39 cellular contexts compared by ENCODE assay signal in genomic region chr6:162211777-162212176, GRCh38.
"Had no signal": no experiment of that assay in that cellular context is flagged by ENCODE, and none has a peak within 500 bp of the region (broad histone marks: within the 10 kb centered on the region; RNA-seq: fewer than 3 reads in every experiment).

No MANE protein-coding gene starts in this region.

- H3K36me3 ChIP-seq: adrenal gland, ascending aorta, brain microvascular endothelial cell, breast epithelium, cardiac muscle cell had no signal

- H3K27ac ChIP-seq: adrenal gland, ascending aorta, body of pancreas, brain microvascular endothelial cell, breast epithelium, cardiac muscle cell had no signal

- H3K4me1 Mint-ChIP-seq: activated naive CD4-positive, alpha-beta T cell treated with anti-CD3 and anti-CD28 coated beads, Interleukin-2, amount 10 ng/mL, durations not matched to agents 7 days and 5 days; activated naive CD4-positive, alpha-beta T cell treated with anti-CD3 and anti-CD28 coated beads, Interleukin-2, amount 50 U/mL, for 24 hours; activated naive CD8-positive, alpha-beta T cell treated with anti-CD3 and anti-CD28 coated beads for 36 hours; activated naive CD8-positive, alpha-beta T cell treated with anti-CD3 and anti-CD28 coated beads, Interleukin-2, amount 10 ng/mL, durations not matched to agents 7 days and 5 days; activated naive CD8-positive, alpha-beta T cell treated with anti-CD3 and anti-CD28 coated beads, Interleukin-2, amount 50 U/mL, for 24 hours; activated T-helper 17 cell treated with anti-CD3 and anti-CD28 coated beads, Interleukin-2, amount 50 U/mL, for 72 hours; brain; central memory CD8-positive, alpha-beta T cell had no signal

- H3K9me3 Mint-ChIP-seq: activated naive CD4-positive, alpha-beta T cell treated with anti-CD3 and anti-CD28 coated beads, Interleukin-2, amount 50 U/mL, for 24 hours; activated naive CD4-positive, alpha-beta T cell treated with anti-CD3 and anti-CD28 coated beads, Interleukin-2, amount 50 U/mL, for 72 hours; activated T-cell treated with anti-CD3 and anti-CD28 coated beads, Interleukin-2, amount 50 U/mL, for 4 hours; activated T-helper 17 cell treated with anti-CD3 and anti-CD28 coated beads, Interleukin-2, amount 50 U/mL, for 72 hours had no signal

- H3K4me3 ChIP-seq: adrenal gland, ascending aorta, body of pancreas, breast epithelium, cardiac muscle cell had no signal

- H3K27me3 Mint-ChIP-seq: activated naive CD4-positive, alpha-beta T cell treated with anti-CD3 and anti-CD28 coated beads, Interleukin-2, amount 10 ng/mL, durations not matched to agents 7 days and 5 days; activated naive CD4-positive, alpha-beta T cell treated with anti-CD3 and anti-CD28 coated beads, Interleukin-2, amount 50 U/mL, for 24 hours; activated naive CD8-positive, alpha-beta T cell; activated naive CD8-positive, alpha-beta T cell treated with anti-CD3 and anti-CD28 coated beads for 36 hours; activated naive CD8-positive, alpha-beta T cell treated with anti-CD3 and anti-CD28 coated beads, Interleukin-2, amount 10 ng/mL, durations not matched to agents 7 days and 5 days; activated naive CD8-positive, alpha-beta T cell treated with anti-CD3 and anti-CD28 coated beads, Interleukin-2, amount 50 U/mL, for 24 hours; activated T-helper 17 cell treated with anti-CD3 and anti-CD28 coated beads, Interleukin-2, amount 50 U/mL, for 72 hours; brain; central memory CD8-positive, alpha-beta T cell had no signal

- H3K4me3 Mint-ChIP-seq: activated naive CD4-positive, alpha-beta T cell treated with anti-CD3 and anti-CD28 coated beads for 36 hours; activated naive CD4-positive, alpha-beta T cell treated with anti-CD3 and anti-CD28 coated beads, Interleukin-2, amount 10 ng/mL, durations not matched to agents 7 days and 5 days; activated naive CD4-positive, alpha-beta T cell treated with anti-CD3 and anti-CD28 coated beads, Interleukin-2, amount 50 U/mL, for 24 hours; activated naive CD8-positive, alpha-beta T cell; activated naive CD8-positive, alpha-beta T cell treated with anti-CD3 and anti-CD28 coated beads for 36 hours; activated naive CD8-positive, alpha-beta T cell treated with anti-CD3 and anti-CD28 coated beads, Interleukin-2, amount 10 ng/mL, durations not matched to agents 7 days and 5 days; activated naive CD8-positive, alpha-beta T cell treated with anti-CD3 and anti-CD28 coated beads, Interleukin-2, amount 50 U/mL, for 24 hours; activated T-cell treated with anti-CD3 and anti-CD28 coated beads, Interleukin-2, amount 50 U/mL, for 4 hours; activated T-cell treated with anti-CD3 and anti-CD28 coated beads, Interleukin-2, amount 50 U/mL, for 72 hours; activated T-helper 1 cell treated with anti-CD3 and anti-CD28 coated beads, Interleukin-12 subunit alpha, Interleukin-12 subunit beta, Interleukin-2, Interleukin-4 antibody, amounts not matched to agents 30 ng/mL and 10 ng/mL and 1 ng/mL, durations not matched to agents 14 hours and 24 hours and 36 hours; activated T-helper 17 cell treated with anti-CD3 and anti-CD28 coated beads, Interleukin-2, amount 50 U/mL, for 72 hours; brain; central memory CD8-positive, alpha-beta T cell had no signal

- H3K27ac Mint-ChIP-seq: activated naive CD4-positive, alpha-beta T cell treated with anti-CD3 and anti-CD28 coated beads for 36 hours; activated naive CD4-positive, alpha-beta T cell treated with anti-CD3 and anti-CD28 coated beads, Interleukin-2, amount 10 ng/mL, durations not matched to agents 7 days and 5 days; activated naive CD4-positive, alpha-beta T cell treated with anti-CD3 and anti-CD28 coated beads, Interleukin-2, amount 50 U/mL, for 24 hours; activated naive CD4-positive, alpha-beta T cell treated with anti-CD3 and anti-CD28 coated beads, Interleukin-2, amount 50 U/mL, for 72 hours; activated naive CD8-positive, alpha-beta T cell; activated naive CD8-positive, alpha-beta T cell treated with anti-CD3 and anti-CD28 coated beads for 36 hours; activated naive CD8-positive, alpha-beta T cell treated with anti-CD3 and anti-CD28 coated beads, Interleukin-2, amount 10 ng/mL, durations not matched to agents 7 days and 5 days; activated naive CD8-positive, alpha-beta T cell treated with anti-CD3 and anti-CD28 coated beads, Interleukin-2, amount 50 U/mL, for 24 hours; activated T-cell treated with anti-CD3 and anti-CD28 coated beads, Interleukin-2, amount 50 U/mL, for 72 hours; activated T-helper 1 cell treated with anti-CD3 and anti-CD28 coated beads, Interleukin-12 subunit alpha, Interleukin-12 subunit beta, Interleukin-2, Interleukin-4 antibody, amounts not matched to agents 30 ng/mL and 10 ng/mL and 1 ng/mL, durations not matched to agents 14 hours and 24 hours and 36 hours; activated T-helper 17 cell treated with anti-CD3 and anti-CD28 coated beads, Interleukin-2, amount 50 U/mL, for 72 hours; activated T-helper 2 cell treated with anti-CD3 and anti-CD28 coated beads, Interferon-gamma antibody, Interleukin-2, Interleukin-4, amounts not matched to agents 10 μg/mL and 5 μg/mL and 100 μg/mL, durations not matched to agents 14 hours and 24 hours and 36 hours; brain had no signal

- FAIRE-seq: astrocyte, bronchial epithelial cell, colon had no signal

- H3K9me3 ChIP-seq: adrenal gland, ascending aorta, body of pancreas, breast epithelium had no signal

- H3K4me1 ChIP-seq: adrenal gland, ascending aorta, breast epithelium had no signal

- H3K36me3 Mint-ChIP-seq: activated naive CD4-positive, alpha-beta T cell treated with anti-CD3 and anti-CD28 coated beads, Interleukin-2, amount 10 ng/mL, durations not matched to agents 7 days and 5 days; activated naive CD8-positive, alpha-beta T cell treated with anti-CD3 and anti-CD28 coated beads, Interleukin-2, amount 10 ng/mL, durations not matched to agents 7 days and 5 days had no signal

- ATAC-seq: activated naive CD4-positive, alpha-beta T cell treated with anti-CD3 and anti-CD28 coated beads, Interleukin-2, amount 50 U/mL, for 72 hours; activated naive CD8-positive, alpha-beta T cell treated with anti-CD3 and anti-CD28 coated beads, Interleukin-2, amount 50 U/mL, for 24 hours; activated T-cell treated with anti-CD3 and anti-CD28 coated beads, Interleukin-2, amount 50 U/mL, for 4 hours; activated T-cell treated with anti-CD3 and anti-CD28 coated beads, Interleukin-2, amount 50 U/mL, for 72 hours; activated T-helper 17 cell treated with anti-CD3 and anti-CD28 coated beads, Interleukin-2, amount 50 U/mL, for 72 hours; body of pancreas had no signal

- DNase-seq: activated effector memory CD4-positive, alpha-beta T cell treated with anti-CD3 and anti-CD28 coated beads, Interleukin-2, amount 50 U/mL, for 16 hours; activated effector memory CD4-positive, alpha-beta T cell treated with Interleukin-2 at 50 U/mL for 16 hours; activated gamma-delta T cell; activated gamma-delta T cell treated with Interleukin-2 at 50 U/mL for 16 hours; activated naive CD4-positive, alpha-beta T cell; activated naive CD4-positive, alpha-beta T cell treated with anti-CD3 and anti-CD28 coated beads for 36 hours; activated naive CD4-positive, alpha-beta T cell treated with anti-CD3 and anti-CD28 coated beads, Interleukin-2, amount 10 ng/mL, durations not matched to agents 7 days and 5 days; activated naive CD4-positive, alpha-beta T cell treated with anti-CD3 and anti-CD28 coated beads, Interleukin-2, amount 50 U/mL, for 16 hours; activated naive CD4-positive, alpha-beta T cell treated with Interleukin-2 at 50 U/mL for 16 hours; activated naive CD8-positive, alpha-beta T cell treated with anti-CD3 and anti-CD28 coated beads for 36 hours; activated naive CD8-positive, alpha-beta T cell treated with anti-CD3 and anti-CD28 coated beads, Interleukin-2, amount 10 ng/mL, durations not matched to agents 7 days and 5 days; activated naive CD8-positive, alpha-beta T cell treated with anti-CD3 and anti-CD28 coated beads, Interleukin-2, amount 50 U/mL, for 24 hours; activated T-cell treated with anti-CD3 and anti-CD28 coated beads, Interleukin-2, amount 50 U/mL, for 4 hours; activated T-cell treated with anti-CD3 and anti-CD28 coated beads, Interleukin-2, amount 50 U/mL, for 48 hours; activated T-cell treated with anti-CD3 and anti-CD28 coated beads, Interleukin-2, amount 50 U/mL, for 72 hours; adrenal gland; amniotic stem cell; amygdala; anterior cingulate cortex; aorta; brain microvascular endothelial cell; caudate nucleus; central memory CD4-positive, alpha-beta T cell; cerebellar nuclear complex had no signal

- H3K27me3 ChIP-seq: adrenal gland, ascending aorta, body of pancreas, brain microvascular endothelial cell, breast epithelium, cardiac muscle cell had no signal
